In the genomic region with DNA sequence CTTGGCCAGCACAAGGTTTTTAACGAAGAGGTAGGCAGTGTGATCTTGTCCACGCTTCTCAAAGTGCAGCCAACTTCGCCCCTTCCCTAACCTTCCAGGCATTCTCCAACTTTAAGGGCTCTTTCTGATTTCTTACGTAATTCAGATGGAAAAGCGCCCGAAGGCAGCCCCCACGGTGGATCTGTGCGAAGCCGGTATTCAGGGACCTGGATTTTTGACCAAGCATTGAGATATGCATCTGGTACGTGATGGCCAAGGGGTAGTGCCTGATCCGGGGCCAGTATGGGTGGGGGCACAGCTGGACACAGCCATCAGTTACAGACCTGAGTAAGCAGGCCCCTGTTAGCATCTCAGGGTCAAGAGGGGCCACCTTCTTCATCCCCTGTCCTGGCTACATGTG, we compare ENCODE assay signal across 9 cellular contexts.
"Had no signal": no experiment of that assay in that cellular context is flagged by ENCODE, and none has a peak within 500 bp of the region (broad histone marks: within the 10 kb centered on the region; RNA-seq: fewer than 3 reads in every experiment).

No MANE protein-coding gene starts in this region.

- H3K9me3 Mint-ChIP-seq: activated CD8-positive, alpha-beta T cell treated with anti-CD3 and anti-CD28 coated beads for 36 hours; activated T-helper 1 cell treated with anti-CD3 and anti-CD28 coated beads, Interleukin-12 subunit alpha, Interleukin-12 subunit beta, Interleukin-2, Interleukin-4 antibody, amounts not matched to agents 30 ng/mL and 10 ng/mL and 1 ng/mL, durations not matched to agents 14 hours and 24 hours and 36 hours had no signal

- H3K4me3 Mint-ChIP-seq: activated CD8-positive, alpha-beta T cell treated with anti-CD3 and anti-CD28 coated beads for 36 hours; activated naive CD8-positive, alpha-beta T cell; activated T-helper 1 cell treated with anti-CD3 and anti-CD28 coated beads, Interleukin-12 subunit alpha, Interleukin-12 subunit beta, Interleukin-2, Interleukin-4 antibody, amounts not matched to agents 30 ng/mL and 10 ng/mL and 1 ng/mL, durations not matched to agents 14 hours and 24 hours and 36 hours had no signal

- ATAC-seq: activated CD8-positive, alpha-beta T cell treated with anti-CD3 and anti-CD28 coated beads for 36 hours had no signal

- DNase-seq: activated CD4-positive, alpha-beta T cell treated with anti-CD3 and anti-CD28 coated beads for 4 hours; activated gamma-delta T cell treated with Interleukin-2 at 50 U/mL for 16 hours; spleen; stimulated activated naive CD4-positive, alpha-beta T cell; T-helper 2 cell; tibial artery had no signal

- H3K27me3 Mint-ChIP-seq: activated CD8-positive, alpha-beta T cell treated with anti-CD3 and anti-CD28 coated beads for 36 hours; activated naive CD8-positive, alpha-beta T cell had no signal

- H3K9me3 ChIP-seq: spleen, tibial artery had no signal

- H3K36me3 Mint-ChIP-seq: activated naive CD8-positive, alpha-beta T cell had no signal

- H3K27ac Mint-ChIP-seq: activated CD8-positive, alpha-beta T cell treated with anti-CD3 and anti-CD28 coated beads for 36 hours; activated naive CD8-positive, alpha-beta T cell; activated T-helper 1 cell treated with anti-CD3 and anti-CD28 coated beads, Interleukin-12 subunit alpha, Interleukin-12 subunit beta, Interleukin-2, Interleukin-4 antibody, amounts not matched to agents 30 ng/mL and 10 ng/mL and 1 ng/mL, durations not matched to agents 14 hours and 24 hours and 36 hours had no signal
